10 cellular contexts compared by ENCODE assay signal in the genomic region with DNA sequence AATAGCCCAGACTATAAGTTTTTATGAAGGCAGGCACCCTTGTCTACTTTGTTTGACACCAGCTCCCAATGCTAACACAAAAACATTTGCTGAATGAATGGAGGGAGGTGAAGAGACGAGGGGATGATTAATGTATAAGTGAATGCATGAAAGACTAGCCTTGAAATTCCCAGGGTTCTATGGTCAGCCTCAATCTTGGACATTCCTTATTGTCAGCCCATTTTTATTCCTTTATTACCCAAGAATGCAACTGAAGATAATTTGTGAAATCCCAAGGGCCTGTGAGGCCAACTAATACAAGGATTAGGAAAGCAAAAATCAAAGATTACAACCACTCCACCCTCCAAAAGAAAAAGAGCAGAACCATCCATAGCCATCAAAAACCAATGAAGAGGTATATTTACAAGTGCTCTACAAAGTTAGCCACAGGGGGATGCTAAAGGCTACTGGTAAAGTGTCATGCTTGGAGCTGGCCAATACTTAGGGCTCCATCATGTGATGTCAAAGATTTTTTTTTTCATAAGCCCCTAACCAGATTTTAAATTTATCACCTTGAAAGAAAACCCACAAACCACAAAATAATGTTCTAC. TPM values are rescaled to one million over a fixed set of nuclear protein-coding genes. Genes with fewer than 3 reads are reported as not detected.
DNase-seq lines count a peak whose midpoint lies in the region; ATAC-seq and TF ChIP-seq lines count a peak whose summit lies in the region.
"Had no signal": no experiment of that assay in that cellular context is flagged by ENCODE, and none has a peak within 500 bp of the region (broad histone marks: within the 10 kb centered on the region; RNA-seq: fewer than 3 reads in every experiment).

No MANE protein-coding gene starts in this region.

- H3K27ac ChIP-seq in coronary artery, result no peak overlapping the region

- H3K9me3 ChIP-seq in T-helper 17 cell (ENCODE audit: control insufficient read depth, low read length, poor library complexity, severe bottlenecking), result no peaks in the 10 kb centered on the region

- peaks cover 5% of the 10 kb centered on the region for H3K27me3 Mint-ChIP-seq in T-helper 17 cell

- H3K4me3 Mint-ChIP-seq in T-helper 17 cell, result no peak overlapping the region
- H3K4me3 Mint-ChIP-seq: activated naive CD8-positive, alpha-beta T cell treated with anti-CD3 and anti-CD28 coated beads for 36 hours had no signal

- H3K27ac Mint-ChIP-seq in T-helper 17 cell, result no peak overlapping the region
- H3K27ac Mint-ChIP-seq: activated naive CD8-positive, alpha-beta T cell treated with anti-CD3 and anti-CD28 coated beads for 36 hours had no signal

- H3K4me3 ChIP-seq in AG04449 (ENCODE audit: low read depth, low read length), result no peak overlapping the region
- H3K4me3 ChIP-seq in coronary artery, result no peak overlapping the region

- CTCF ChIA-PET in AG04449 (lab: Yijun Ruan, JAX), result interaction anchor here (1.1 to 1.4 kb wide), 2 partner anchors 21 to 129 kb away, joined by 3 read pairs; no protein-coding TSS in a partner anchor

- TF ChIP-seq CTCF in AG04449 (IDR thresholded peaks at IDR 0.05; ENCODE audit: insufficient read depth, low read length, missing control alignments) (peak; percentile 31), coronary artery (IDR thresholded peaks at IDR 0.05) (no peak)

- no peaks in the 10 kb centered on the region for H3K36me3 Mint-ChIP-seq in T-helper 17 cell (ENCODE audit: low read depth)
- H3K36me3 Mint-ChIP-seq: activated naive CD8-positive, alpha-beta T cell treated with anti-CD3 and anti-CD28 coated beads for 36 hours had no signal

- ATAC-seq in GM21619 (IDR thresholded peaks at IDR 0.05; ENCODE audit: unreplicated experiment) (peak; percentile 57), GM21390 (IDR thresholded peaks at IDR 0.05; ENCODE audit: unreplicated experiment) (no peak), T-helper 17 cell (no peak)

- POLR2A ChIA-PET in AG04449 (lab: Yijun Ruan, JAX), result no interaction called here

- peaks cover 3% of the 10 kb centered on the region for H3K4me1 Mint-ChIP-seq in T-helper 17 cell
- H3K4me1 Mint-ChIP-seq: activated naive CD8-positive, alpha-beta T cell treated with anti-CD3 and anti-CD28 coated beads for 36 hours had no signal

- DNase-seq in AG04449 (ENCODE audit: low read depth, low spot score) (no peak), astrocyte of the hippocampus (ENCODE audit: low read depth, low spot score) (peak; percentile 18), iris pigment epithelial cell (ENCODE audit: low read depth) (peak; percentile 34), coronary artery (ENCODE audit: low spot score) (no peak), T-helper 17 cell (no peak)
- DNase-seq in activated effector memory CD4-positive, alpha-beta T cell treated with Interleukin-2 at 50 U/mL for 16 hours, result no peak
- DNase-seq: activated naive CD8-positive, alpha-beta T cell treated with anti-CD3 and anti-CD28 coated beads for 36 hours; NCI-H226 had no signal

RNA-seq across cellular contexts. Expression of gene ASAH2, which starts 40.0 kb away (rescaled TPM):
- 1 to 10 TPM; 1.0 to 2.5 TPM for total RNA-seq in T-helper 17 cell

Comparison
In these comparisons a context has a peak if more than half of its experiments do, and no peak if none do; other contexts are left out.
1. DNase-seq: peak in astrocyte of the hippocampus (single experiment) and iris pigment epithelial cell (single experiment); none in AG04449 (single experiment), activated effector memory CD4-positive, alpha-beta T cell treated with Interleukin-2 at 50 U/mL for 16 hours (single experiment), coronary artery (single experiment) and T-helper 17 cell (0 of 3).